8 cellular contexts compared by ENCODE assay signal in genomic region chr11:29343465-29344333, GRCh38.
DNase-seq lines count a peak whose midpoint lies in the region; ATAC-seq, FAIRE-seq and TF ChIP-seq lines count a peak whose summit lies in the region.

No MANE protein-coding gene starts in this region.

- intact Hi-C loops in right cardiac atrium (cut with DNase I) = no loop called here

- H3K27ac ChIP-seq in right cardiac atrium (ENCODE audit: low read length) (no peak overlapping the region), small intestine (ENCODE audit: low read depth in 1 of 2, low read length in 1 of 2) (no peak overlapping the region)

- no peak overlapping the region for H3K27ac Mint-ChIP-seq in activated naive CD8-positive, alpha-beta T cell treated with anti-CD3 and anti-CD28 coated beads, Interleukin-2, amount 10 ng/mL, durations not matched to agents 7 days and 5 days

- H3K4me3 ChIP-seq in right cardiac atrium (ENCODE audit: low read length) (no peak overlapping the region), small intestine (ENCODE audit: low read depth in 1 of 2, low read length in 2 of 2) (no peak overlapping the region)

- no peaks in the 10 kb centered on the region for H3K9me3 Mint-ChIP-seq in activated naive CD8-positive, alpha-beta T cell treated with anti-CD3 and anti-CD28 coated beads, Interleukin-2, amount 10 ng/mL, durations not matched to agents 7 days and 5 days

- no peaks in the 10 kb centered on the region for H3K4me1 ChIP-seq in right cardiac atrium (ENCODE audit: control insufficient read depth, insufficient read depth, low read length)
- no peaks in the 10 kb centered on the region for H3K4me1 ChIP-seq in small intestine (ENCODE audit: control insufficient read depth in 2 of 2, insufficient read depth in 1 of 2, low read depth in 1 of 2, low read length in 1 of 2)

- H3K27me3 ChIP-seq in right cardiac atrium (ENCODE audit: control insufficient read depth, insufficient read depth) = no peaks in the 10 kb centered on the region
- no peaks in the 10 kb centered on the region for H3K27me3 ChIP-seq in small intestine (ENCODE audit: control insufficient read depth in 2 of 2, insufficient read depth in 2 of 2, low read length in 2 of 2)

- no peaks in the 10 kb centered on the region for H3K4me1 Mint-ChIP-seq in activated naive CD8-positive, alpha-beta T cell treated with anti-CD3 and anti-CD28 coated beads, Interleukin-2, amount 10 ng/mL, durations not matched to agents 7 days and 5 days

- POLR2A ChIA-PET in activated naive CD8-positive, alpha-beta T cell treated with anti-CD3 and anti-CD28 coated beads, Interleukin-2, amount 10 ng/mL, durations not matched to agents 7 days and 5 days (lab: Charles Lee) = no interaction called here

- DNase-seq in D721Med (ENCODE audit: insufficient read length, low spot score) (no peak), NCI-H2081 treated with DMSO at 0.1 percent for 48 hours (lab: John Stamatoyannopoulos, UW) (peak; percentile 10), right cardiac atrium (peak; percentile 37 to 79 (median 78)), small intestine (peak; percentile 49), middle frontal gyrus (ENCODE audit: extremely low spot score, low spot score) (no peak)
- DNase-seq in activated naive CD8-positive, alpha-beta T cell treated with anti-CD3 and anti-CD28 coated beads, Interleukin-2, amount 10 ng/mL, durations not matched to agents 7 days and 5 days = peak; percentile 45

- H3K36me3 ChIP-seq in small intestine (ENCODE audit: control insufficient read depth in 2 of 2, insufficient read depth in 2 of 2, low read length in 2 of 2) = no peaks in the 10 kb centered on the region

- WGBS in right cardiac atrium = 27% methylated on average over 8 of the region's 8 CpGs
- 21 to 24% (median 21%) methylated on average over 8 of the region's 8 CpGs for WGBS in small intestine, 3 donors

- peak; percentile 96 for TF ChIP-seq CTCF in D721Med (IDR thresholded peaks at IDR 0.05; ENCODE audit: insufficient read depth, missing control alignments)

- no peaks in the 10 kb centered on the region for H3K9me3 ChIP-seq in right cardiac atrium (ENCODE audit: control insufficient read depth, low read length)
- no peaks in the 10 kb centered on the region for H3K9me3 ChIP-seq in small intestine (ENCODE audit: control insufficient read depth, low read depth)

- no peaks in the 10 kb centered on the region for H3K27me3 Mint-ChIP-seq in activated naive CD8-positive, alpha-beta T cell treated with anti-CD3 and anti-CD28 coated beads, Interleukin-2, amount 10 ng/mL, durations not matched to agents 7 days and 5 days

- FAIRE-seq in D721Med (lab: Jason Lieb, UNC) = peak; percentile 21
- FAIRE-seq in small intestine (lab: Jason Lieb, UNC) = no peak

- peak; percentile 97 for ATAC-seq in GM18868 (IDR thresholded peaks at IDR 0.05; ENCODE audit: unreplicated experiment)
- peak; percentile 95 for ATAC-seq in HG02970 (IDR thresholded peaks at IDR 0.05; ENCODE audit: low FRiP score, unreplicated experiment)
- ATAC-seq in activated naive CD8-positive, alpha-beta T cell treated with anti-CD3 and anti-CD28 coated beads, Interleukin-2, amount 10 ng/mL, durations not matched to agents 7 days and 5 days (ENCODE audit: low read depth) = no peak
- peak in 1 of 2 donors; percentile 76 for ATAC-seq in right cardiac atrium

- no peaks in the 10 kb centered on the region for H3K36me3 Mint-ChIP-seq in activated naive CD8-positive, alpha-beta T cell treated with anti-CD3 and anti-CD28 coated beads, Interleukin-2, amount 10 ng/mL, durations not matched to agents 7 days and 5 days

- no peak overlapping the region for H3K4me3 Mint-ChIP-seq in activated naive CD8-positive, alpha-beta T cell treated with anti-CD3 and anti-CD28 coated beads, Interleukin-2, amount 10 ng/mL, durations not matched to agents 7 days and 5 days

Comparison
In these comparisons a context has a peak if more than half of its experiments do, and no peak if none do; other contexts are left out.
1. DNase-seq: peak in NCI-H2081 treated with DMSO at 0.1 percent for 48 hours (single experiment), activated naive CD8-positive, alpha-beta T cell treated with anti-CD3 and anti-CD28 coated beads, Interleukin-2, amount 10 ng/mL, durations not matched to agents 7 days and 5 days (single experiment), right cardiac atrium (3 of 3) and small intestine (single experiment); none in D721Med (single experiment) and middle frontal gyrus (single experiment).